1 cellular context compared by ENCODE assay signal in genomic region chr2:38093503-38093902, GRCh38.
TF ChIP-seq lines count a peak whose summit lies in the region.

No MANE protein-coding gene starts in this region.

TF ChIP-seq in IMR-90, 13 proteins besides CTCF, POLR2A, EP300 and RAD21:
- TF ChIP-seq BHLHE40 (IDR thresholded peaks at IDR 0.05; ENCODE audit: low read depth, low read length), result no peak
- no peak for TF ChIP-seq USF2 (IDR thresholded peaks at IDR 0.05; ENCODE audit: low read depth, low read length)
- no peak for TF ChIP-seq SMC3 (IDR thresholded peaks at IDR 0.05; ENCODE audit: low read depth, low read length)
- no peak for TF ChIP-seq FOS (IDR thresholded peaks at IDR 0.05; ENCODE audit: low read depth, low read length)
- TF ChIP-seq RCOR1 (IDR thresholded peaks at IDR 0.05; ENCODE audit: insufficient replicate concordance, low read length), result no peak
- no peak for TF ChIP-seq ELK1 (IDR thresholded peaks at IDR 0.05; ENCODE audit: borderline replicate concordance, low read depth, low read length)
- no peak for TF ChIP-seq MXI1 (IDR thresholded peaks at IDR 0.05; ENCODE audit: borderline replicate concordance, low read depth, low read length)
- no peak for TF ChIP-seq CEBPB (IDR thresholded peaks at IDR 0.05; ENCODE audit: low read depth, low read length)
- no peak for TF ChIP-seq CHD1 (IDR thresholded peaks at IDR 0.05; ENCODE audit: low read depth, low read length)
